ENCODE assay signal across 8 cellular contexts in genomic region chr7:24907311-24907886, GRCh38.
DNase-seq lines count a peak whose midpoint lies in the region; ATAC-seq, FAIRE-seq and TF ChIP-seq lines count a peak whose summit lies in the region.

No MANE protein-coding gene starts in this region.

- H3K4me1 Mint-ChIP-seq in immature natural killer cell = peaks cover 56 to 60% of the 10 kb centered on the region in 2 donors

- H3K9me3 Mint-ChIP-seq in immature natural killer cell = no peaks in the 10 kb centered on the region

- peak; percentile 20 for FAIRE-seq in HTR-8/SVneo (lab: Jason Lieb, UNC)

- peak; percentile 65 for ATAC-seq in GM21528 (IDR thresholded peaks at IDR 0.05; ENCODE audit: low FRiP score, unreplicated experiment)

- CTCF ChIA-PET in mammary epithelial cell (lab: Charles Lee; ENCODE audit: low non-redundant PET) = interaction anchor here (0.6 kb wide), 1 partner anchor 95 kb away, joined by 5 read pairs; no protein-coding TSS in a partner anchor

- H3K4me1 ChIP-seq in mammary epithelial cell (ENCODE audit: insufficient read depth, low read length) (peaks cover 62% of the 10 kb centered on the region), BE2C (peaks cover 58% of the 10 kb centered on the region)

- peak overlapping the region; percentile 13 for H2AFZ ChIP-seq in mammary epithelial cell (ENCODE audit: low read depth, low read length)

- H3K4me3 ChIP-seq in mammary epithelial cell (replicated peaks in 1 of 3; ENCODE audit: insufficient read depth in 1 of 3, low read depth in 2 of 3, low read length in 3 of 3) (peak overlapping the region in 2 of 3 experiments; percentile 18 to 36), BE2C (ENCODE audit: low read depth, low read length) (no peak overlapping the region)

- TSS peak; percentile 67 for BruUV-seq in mammary epithelial cell (replicated peaks; lab: Mats Ljungman, UMichigan)

- H3K27me3 Mint-ChIP-seq in immature natural killer cell (ENCODE audit: low read depth in 3 of 3) = peaks cover 0 to 5% (median 3%) of the 10 kb centered on the region in 3 donors

- H3K9me3 ChIP-seq in mammary epithelial cell (replicated peaks; ENCODE audit: insufficient read depth, low read length) (no peaks in the 10 kb centered on the region), BE2C (no peaks in the 10 kb centered on the region)

- dilution Hi-C loops in mammary epithelial cell (cut with HindIII; ENCODE audit: low sequenced_read_pairs) = loop anchor here (5.0 kb wide), 1 partner anchor 80 kb away; no protein-coding TSS in a partner anchor

- DNase-seq in EH (ENCODE audit: low read depth) (peak; percentile 60), HTR-8/SVneo (ENCODE audit: insufficient read length, low spot score) (peak; percentile 30), mammary epithelial cell (peak; percentile 87), NOMO-1 treated with DMSO at 0.1 percent for 48 hours (lab: John Stamatoyannopoulos, UW; ENCODE audit: unreplicated experiment) (no peak), superior temporal gyrus (ENCODE audit: extremely low spot score) (no peak), BE2C (no peak), immature natural killer cell (no peak)

- peaks cover 99% of the 10 kb centered on the region for H3K79me2 ChIP-seq in mammary epithelial cell (ENCODE audit: insufficient read depth, low read length)

- intact Hi-C loops in mammary epithelial cell (cut with micrococcal nuclease) = no loop called here

- TF ChIP-seq CTCF in mammary epithelial cell (conservative IDR thresholded peaks at IDR 0.05 in 1 of 2, IDR thresholded peaks at IDR 0.05 in 1 of 2; ENCODE audit: extremely low read depth in 1 of 2, insufficient read depth in 1 of 2, low read depth in 1 of 2, low read length in 2 of 2) = no peak
- no peak for TF ChIP-seq CTCF in BE2C (IDR thresholded peaks at IDR 0.05; ENCODE audit: low read depth, low read length)

- H3K27ac ChIP-seq in mammary epithelial cell (ENCODE audit: insufficient read depth, low read depth, low read length) = peak overlapping the region; percentile 77

- no peaks in the 10 kb centered on the region for H3K36me3 ChIP-seq in mammary epithelial cell (ENCODE audit: insufficient read depth, low read length)
- H3K36me3 ChIP-seq in BE2C = peaks cover 11% of the 10 kb centered on the region

- H3K4me2 ChIP-seq in mammary epithelial cell (ENCODE audit: insufficient read depth, low read depth, low read length) = peak overlapping the region; percentile 79

- in situ Hi-C loops in mammary epithelial cell (cut with MboI; ENCODE audit: low sequenced_read_pairs in 2 of 2) = no loop called here

- H3K9ac ChIP-seq in mammary epithelial cell (ENCODE audit: insufficient read depth, low read length) = peak overlapping the region; percentile 67

- 24% methylated on average over 7 of the region's 7 CpGs for WGBS in mammary epithelial cell (ENCODE audit: low coverage, missing lambda C conversion rate)

- peaks cover 3 to 4% (median 3%) of the 10 kb centered on the region in 3 donors for H3K36me3 Mint-ChIP-seq in immature natural killer cell

- H3K4me3 Mint-ChIP-seq in immature natural killer cell = no peak overlapping the region

- no peaks in the 10 kb centered on the region for H4K20me1 ChIP-seq in mammary epithelial cell (ENCODE audit: insufficient read depth, low read length)

- H3K27me3 ChIP-seq in mammary epithelial cell (ENCODE audit: insufficient read depth, low read length) (no peaks in the 10 kb centered on the region), BE2C (no peaks in the 10 kb centered on the region)

- H3K27ac Mint-ChIP-seq in immature natural killer cell = no peak overlapping the region

Comparison
In these comparisons a context has a peak if more than half of its experiments do, and no peak if none do; other contexts are left out.
1. DNase-seq: peak in EH (single experiment), HTR-8/SVneo (single experiment) and mammary epithelial cell (single experiment); none in NOMO-1 treated with DMSO at 0.1 percent for 48 hours (single experiment), superior temporal gyrus (single experiment), BE2C (single experiment) and immature natural killer cell (0 of 3).